Comparison of ENCODE assay signal across 21 cellular contexts in the genomic region with DNA sequence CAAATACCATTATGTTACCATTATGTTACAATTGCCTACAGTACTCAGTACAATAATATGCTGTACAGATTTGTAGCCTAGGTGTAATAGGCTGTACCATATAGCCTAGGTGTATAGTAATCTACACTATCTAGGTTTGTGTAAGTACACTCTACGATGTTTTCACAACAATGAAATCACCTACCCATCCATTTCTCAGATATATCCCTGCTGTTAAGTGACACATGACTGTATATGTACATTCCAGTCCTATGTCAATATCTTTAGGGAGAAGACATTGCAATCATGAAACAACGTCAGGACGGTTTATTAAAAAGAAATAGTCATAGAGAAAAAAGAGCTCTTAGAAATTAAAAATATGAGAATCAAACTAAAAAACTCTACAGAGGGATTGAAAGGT.
"Had no signal": no experiment of that assay in that cellular context is flagged by ENCODE, and none has a peak within 500 bp of the region (broad histone marks: within the 10 kb centered on the region; RNA-seq: fewer than 3 reads in every experiment).

No MANE protein-coding gene starts in this region.

- H3K4me3 Mint-ChIP-seq: activated naive CD8-positive, alpha-beta T cell treated with anti-CD3 and anti-CD28 coated beads for 36 hours; immature natural killer cell; nephron progenitor cell; stimulated activated naive B cell treated with anti-CD40 and anti-IgM and Interleukin-4, amounts not matched to agents 10 μg/mL and 1 μg/mL and 100 μg/mL, for 72 hours; T-cell; T-helper 2 cell treated with Interferon-gamma antibody and Interleukin-4, amounts not matched to agents 5 μg/mL and 100 μg/mL, for 36 hours had no signal

- H3K36me3 ChIP-seq: cardiac muscle cell, right lobe of liver, transverse colon, uterus had no signal

- H3K27me3 ChIP-seq: cardiac muscle cell, foreskin keratinocyte, hepatocyte, right lobe of liver, transverse colon, uterus had no signal

- DNase-seq: activated CD4-positive, alpha-beta T cell treated with anti-CD3 and anti-CD28 coated beads, Interleukin-2, amount 50 U/mL, for 48 hours; activated naive CD4-positive, alpha-beta T cell treated with Interleukin-2 at 50 U/mL for 16 hours; activated naive CD8-positive, alpha-beta T cell treated with anti-CD3 and anti-CD28 coated beads for 36 hours; activated T-cell treated with anti-CD3 and anti-CD28 coated beads, Interleukin-2, amount 50 U/mL, for 48 hours; amygdala; glutamatergic neuron; immature natural killer cell; left ventricle myocardium superior; midbrain; nephron progenitor cell; right lobe of liver; stimulated activated CD4-positive, alpha-beta T cell treated with anti-CD3 and anti-CD28 coated beads, Interleukin-2, amount 100 ng/mL, for 48 hours; stimulated activated CD8-positive, alpha-beta memory T cell treated with anti-CD3 and anti-CD28 coated beads, Interleukin-4, amount 100 ng/mL, for 48 hours; stimulated activated naive B cell treated with anti-CD40 and anti-IgM and Interleukin-4, amounts not matched to agents 10 μg/mL and 1 μg/mL and 100 μg/mL, for 72 hours; T-cell; transverse colon; uterus had no signal

- H3K4me1 ChIP-seq: right lobe of liver, uterus had no signal

- H3K27me3 Mint-ChIP-seq: stimulated activated naive B cell treated with anti-CD40 and anti-IgM and Interleukin-4, amounts not matched to agents 10 μg/mL and 1 μg/mL and 100 μg/mL, for 72 hours; T-cell had no signal

- H3K27ac Mint-ChIP-seq: activated naive CD8-positive, alpha-beta T cell treated with anti-CD3 and anti-CD28 coated beads for 36 hours; immature natural killer cell; nephron progenitor cell; stimulated activated naive B cell treated with anti-CD40 and anti-IgM and Interleukin-4, amounts not matched to agents 10 μg/mL and 1 μg/mL and 100 μg/mL, for 72 hours; T-cell; T-helper 2 cell treated with Interferon-gamma antibody and Interleukin-4, amounts not matched to agents 5 μg/mL and 100 μg/mL, for 36 hours had no signal

- H3K4me1 Mint-ChIP-seq: immature natural killer cell; stimulated activated naive B cell treated with anti-CD40 and anti-IgM and Interleukin-4, amounts not matched to agents 10 μg/mL and 1 μg/mL and 100 μg/mL, for 72 hours; T-cell had no signal

- H3K9me3 ChIP-seq: right lobe of liver had no signal

- ATAC-seq: foreskin keratinocyte; left ventricle myocardium superior; right lobe of liver; stimulated activated naive B cell treated with anti-CD40 and anti-IgM and Interleukin-4, amounts not matched to agents 10 μg/mL and 1 μg/mL and 100 μg/mL, for 72 hours; T-cell had no signal

- H3K4me3 ChIP-seq: cardiac muscle cell, hepatocyte, right lobe of liver, transverse colon, uterus had no signal

- H3K27ac ChIP-seq: cardiac muscle cell, foreskin keratinocyte, hepatocyte, right lobe of liver, transverse colon, uterus had no signal
